9 cellular contexts compared by ENCODE assay signal in the genomic region with DNA sequence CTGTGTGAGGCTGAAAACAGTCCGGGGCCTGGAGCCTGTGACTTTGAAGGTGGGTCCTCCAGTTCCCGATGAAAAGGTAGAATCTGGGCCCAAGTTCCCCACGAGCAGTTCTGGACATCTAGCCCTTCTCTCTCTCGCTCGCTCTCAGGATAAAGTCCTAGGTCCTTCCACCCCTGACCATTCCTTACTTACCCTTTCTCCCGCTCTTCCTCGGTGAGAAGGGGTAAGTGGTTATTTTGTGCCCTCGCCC. TPM values are rescaled to one million over a fixed set of nuclear protein-coding genes. Genes with fewer than 3 reads are reported as not detected.
DNase-seq lines count a peak whose midpoint lies in the region; ATAC-seq, FAIRE-seq and TF ChIP-seq lines count a peak whose summit lies in the region.
"Had no signal": no experiment of that assay in that cellular context is flagged by ENCODE, and none has a peak within 500 bp of the region (broad histone marks: within the 10 kb centered on the region; RNA-seq: fewer than 3 reads in every experiment).

No MANE protein-coding gene starts in this region.

- H3K27me3 ChIP-seq in left lung (no peaks in the 10 kb centered on the region), thoracic aorta (replicated peaks; ENCODE audit: insufficient read depth) (no peaks in the 10 kb centered on the region)

- peak overlapping the region; percentile 50 for H3K27ac Mint-ChIP-seq in activated naive CD4-positive, alpha-beta T cell treated with anti-CD3 and anti-CD28 coated beads, Interleukin-2, amount 10 ng/mL, durations not matched to agents 7 days and 5 days
- peak overlapping the region; percentile 96 for H3K27ac Mint-ChIP-seq in activated naive CD8-positive, alpha-beta T cell treated with anti-CD3 and anti-CD28 coated beads for 36 hours

- H3K9me3 Mint-ChIP-seq in activated naive CD4-positive, alpha-beta T cell treated with anti-CD3 and anti-CD28 coated beads, Interleukin-2, amount 10 ng/mL, durations not matched to agents 7 days and 5 days = no peaks in the 10 kb centered on the region
- no peaks in the 10 kb centered on the region for H3K9me3 Mint-ChIP-seq in activated naive CD8-positive, alpha-beta T cell treated with anti-CD3 and anti-CD28 coated beads for 36 hours

- H3K4me3 ChIP-seq in left lung = peak overlapping the region; percentile 58 to 76
- peak overlapping the region; percentile 95 for H3K4me3 ChIP-seq in thoracic aorta

- no peaks in the 10 kb centered on the region for H3K27me3 Mint-ChIP-seq in activated naive CD4-positive, alpha-beta T cell treated with anti-CD3 and anti-CD28 coated beads, Interleukin-2, amount 10 ng/mL, durations not matched to agents 7 days and 5 days
- H3K27me3 Mint-ChIP-seq in activated naive CD8-positive, alpha-beta T cell treated with anti-CD3 and anti-CD28 coated beads for 36 hours = no peaks in the 10 kb centered on the region

- no peak for DNase-seq in activated naive CD4-positive, alpha-beta T cell treated with anti-CD3 and anti-CD28 coated beads, Interleukin-2, amount 10 ng/mL, durations not matched to agents 7 days and 5 days
- DNase-seq in activated naive CD4-positive, alpha-beta T cell (lab: John Stamatoyannopoulos, UW) = no peak
- no peak for DNase-seq in activated naive CD8-positive, alpha-beta T cell treated with anti-CD3 and anti-CD28 coated beads for 36 hours
- DNase-seq in left lung (no peak), thoracic aorta (ENCODE audit: low spot score) (no peak), HEK293T (ENCODE audit: extremely low spot score) (no peak), D721Med (ENCODE audit: insufficient read length, low spot score) (no peak)
- DNase-seq in activated CD4-positive, CD25-positive, alpha-beta regulatory T cell (lab: John Stamatoyannopoulos, UW) = no peak

- H3K4me1 ChIP-seq in left lung = peaks cover 10 to 16% of the 10 kb centered on the region in 2 donors
- H3K4me1 ChIP-seq in thoracic aorta (ENCODE audit: control insufficient read depth in 1 of 2, low read depth in 2 of 2) = peaks cover 6 to 27% of the 10 kb centered on the region in 2 donors

- intact Hi-C loops in left lung (cut with DNase I) = no loop called here

- no peak for TF ChIP-seq CTCF in left lung (IDR thresholded peaks at IDR 0.05)
- no peak for TF ChIP-seq CTCF in thoracic aorta (IDR thresholded peaks at IDR 0.05)
- no peak for TF ChIP-seq CTCF in D721Med (IDR thresholded peaks at IDR 0.05; ENCODE audit: insufficient read depth, missing control alignments)

- H3K9me3 ChIP-seq in left lung (no peaks in the 10 kb centered on the region), thoracic aorta (no peaks in the 10 kb centered on the region)

- peaks cover 35% of the 10 kb centered on the region for H3K4me1 Mint-ChIP-seq in activated naive CD4-positive, alpha-beta T cell treated with anti-CD3 and anti-CD28 coated beads, Interleukin-2, amount 10 ng/mL, durations not matched to agents 7 days and 5 days
- H3K4me1 Mint-ChIP-seq in activated naive CD8-positive, alpha-beta T cell treated with anti-CD3 and anti-CD28 coated beads for 36 hours = peaks cover 39% of the 10 kb centered on the region

- no peak for FAIRE-seq in D721Med (lab: Jason Lieb, UNC)
- FAIRE-seq: endometrium had no signal

- peak overlapping the region; percentile 79 for H3K4me3 Mint-ChIP-seq in activated naive CD4-positive, alpha-beta T cell treated with anti-CD3 and anti-CD28 coated beads, Interleukin-2, amount 10 ng/mL, durations not matched to agents 7 days and 5 days
- peak overlapping the region; percentile 93 for H3K4me3 Mint-ChIP-seq in activated naive CD8-positive, alpha-beta T cell treated with anti-CD3 and anti-CD28 coated beads for 36 hours

- POLR2A ChIA-PET in HEK293T (lab: Yijun Ruan, JAX) = no interaction called here

- peaks cover 17% of the 10 kb centered on the region for H3K36me3 Mint-ChIP-seq in activated naive CD4-positive, alpha-beta T cell treated with anti-CD3 and anti-CD28 coated beads, Interleukin-2, amount 10 ng/mL, durations not matched to agents 7 days and 5 days
- H3K36me3 Mint-ChIP-seq in activated naive CD8-positive, alpha-beta T cell treated with anti-CD3 and anti-CD28 coated beads for 36 hours = peaks cover 32% of the 10 kb centered on the region

- H3K27ac ChIP-seq in left lung = peak overlapping the region; percentile 85
- peak overlapping the region; percentile 78 to 79 for H3K27ac ChIP-seq in thoracic aorta

- CTCF ChIA-PET in activated naive CD4-positive, alpha-beta T cell treated with anti-CD3 and anti-CD28 coated beads, Interleukin-2, amount 10 ng/mL, durations not matched to agents 7 days and 5 days (lab: Charles Lee) = no interaction called here
- CTCF ChIA-PET in HEK293T (lab: Yijun Ruan, JAX) = no interaction called here

- H3K36me3 ChIP-seq in left lung (no peaks in the 10 kb centered on the region), thoracic aorta (no peaks in the 10 kb centered on the region)

- no peak for ATAC-seq in left lung
- ATAC-seq in thoracic aorta (ENCODE audit: insufficient number of reproducible peaks, low FRiP score, low read depth) = peak; percentile 4

TF ChIP-seq in HEK293T, 16 proteins besides CTCF, POLR2A, EP300 and RAD21:
- no peak for TF ChIP-seq SUZ12 (IDR thresholded peaks at IDR 0.05)
- TF ChIP-seq L3MBTL2 (conservative IDR thresholded peaks at IDR 0.05) = no peak
- TF ChIP-seq HDGF (IDR thresholded peaks at IDR 0.05; ENCODE audit: borderline replicate concordance) = no peak
- no peak for TF ChIP-seq FOXM1 (IDR thresholded peaks at IDR 0.05; ENCODE audit: borderline replicate concordance)
- TF ChIP-seq CTBP1 (IDR thresholded peaks at IDR 0.05; ENCODE audit: borderline replicate concordance) = no peak
- TF ChIP-seq ZNF384 (IDR thresholded peaks at IDR 0.05) = no peak
- no peak for TF ChIP-seq PKNOX1 (IDR thresholded peaks at IDR 0.05)
- no peak for TF ChIP-seq FOXK2 (IDR thresholded peaks at IDR 0.05)
- no peak for TF ChIP-seq ELF4 (IDR thresholded peaks at IDR 0.05)
- no peak for TF ChIP-seq BHLHE40 (IDR thresholded peaks at IDR 0.05; ENCODE audit: borderline replicate concordance)
- no peak for TF ChIP-seq FOXA1 (IDR thresholded peaks at IDR 0.05)
- TF ChIP-seq NFRKB (IDR thresholded peaks at IDR 0.05) = no peak
- TF ChIP-seq ARNT (IDR thresholded peaks at IDR 0.05) = no peak
- no peak for TF ChIP-seq TARDBP (IDR thresholded peaks at IDR 0.05)

RNA-seq across cellular contexts. Expression of gene IMMP2L, which starts 0.7 kb away (rescaled TPM):
- total RNA-seq in activated naive CD8-positive, alpha-beta T cell treated with anti-CD3 and anti-CD28 coated beads for 36 hours = 10 to 100 TPM; 18.5 to 20.9 TPM
- 10 to 100 TPM; 10.3 to 17.1 TPM for total RNA-seq in left lung
- 10 to 100 TPM; 13.1 to 22.7 TPM for total RNA-seq in thoracic aorta
